8 cellular contexts compared by ENCODE assay signal in the genomic region with DNA sequence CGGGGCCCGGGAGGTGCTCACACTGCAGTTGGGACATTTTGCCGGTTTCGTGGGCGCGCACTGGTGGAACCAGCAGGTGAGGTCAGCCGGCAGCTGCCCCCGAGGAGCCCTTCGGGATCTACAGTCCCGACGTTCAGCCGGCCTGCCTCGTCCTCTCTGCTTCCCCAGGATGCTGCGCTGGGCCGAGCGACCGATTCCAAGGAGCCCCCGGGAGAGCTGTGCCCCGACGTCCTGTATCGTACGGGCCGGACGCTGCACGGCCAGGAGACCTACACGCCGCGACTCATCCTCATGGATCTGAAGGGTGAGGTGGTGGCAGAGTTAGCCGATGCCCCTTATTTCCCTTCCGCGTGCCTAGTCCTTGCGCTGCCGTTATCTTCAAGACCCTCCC. TPM values are rescaled to one million over a fixed set of nuclear protein-coding genes. Genes with fewer than 3 reads are reported as not detected.
DNase-seq lines count a peak whose midpoint lies in the region; ATAC-seq and TF ChIP-seq lines count a peak whose summit lies in the region.
"Not testable (repeated sequence)": the region's sequence is repeated elsewhere in the genome, so short reads cannot be mapped to it uniquely, and the experiment has no call there.

No MANE protein-coding gene starts in this region.

- TF ChIP-seq CTCF in DOHH2 (IDR thresholded peaks at IDR 0.05; ENCODE audit: low read depth, low read length, poor library complexity, severe bottlenecking); LNCaP clone FGC (IDR thresholded peaks at IDR 0.05; ENCODE audit: control insufficient read depth, extremely low read depth, insufficient read depth); osteoblast (IDR thresholded peaks at IDR 0.05; ENCODE audit: extremely low read depth, low read depth, low read length); transverse colon (IDR thresholded peaks at IDR 0.05): not testable (repeated sequence)

- H2AFZ ChIP-seq in osteoblast (ENCODE audit: low read length): not testable (repeated sequence)

- H3K27ac Mint-ChIP-seq in activated CD8-positive, alpha-beta memory T cell treated with anti-CD3 and anti-CD28 coated beads, Interleukin-2, amount 10 ng/mL, durations not matched to agents 7 days and 5 days: not testable (repeated sequence)

- not testable (repeated sequence) for H3K27me3 Mint-ChIP-seq in activated CD8-positive, alpha-beta memory T cell treated with anti-CD3 and anti-CD28 coated beads, Interleukin-2, amount 10 ng/mL, durations not matched to agents 7 days and 5 days

- not testable (repeated sequence) for DNase-seq in HAP-1 (ENCODE audit: low spot score in 2 of 2); LNCaP clone FGC (ENCODE audit: low read depth); activated CD8-positive, alpha-beta memory T cell treated with anti-CD3 and anti-CD28 coated beads, Interleukin-2, amount 10 ng/mL, durations not matched to agents 7 days and 5 days; osteoblast (ENCODE audit: insufficient read length, low spot score, missing footprints); transverse colon

- not testable (repeated sequence) for H3K9me2 ChIP-seq in DOHH2 (replicated peaks; ENCODE audit: control insufficient read depth, low read length)

- not testable (repeated sequence) for H3K4me2 ChIP-seq in DOHH2 (ENCODE audit: low read length); osteoblast (ENCODE audit: insufficient read depth, low read length)

- in situ Hi-C loops in HAP-1 (cut with MboI; ENCODE audit: low sequenced_read_pairs); transverse colon (cut with MboI; ENCODE audit: low pct_ligation_motif_present in 1 of 4, low pct_unique_long_range_greater_than_20kb in 1 of 4, low sequenced_read_pairs in 3 of 4): not testable (repeated sequence)

- not testable (repeated sequence) for TF ChIP-seq EP300 in transverse colon (IDR thresholded peaks at IDR 0.05; ENCODE audit: low read depth)

- peaks cover 19% of the 10 kb centered on the region for H3K36me3 ChIP-seq in DOHH2 (ENCODE audit: control insufficient read depth, low read length)
- H3K36me3 ChIP-seq in HAP-1 (replicated peaks): peaks cover 17% of the 10 kb centered on the region
- H3K36me3 ChIP-seq in duodenal mucosa (ENCODE audit: control insufficient read depth in 1 of 2, insufficient read depth in 2 of 2, low read length in 2 of 2): peaks cover 4 to 14% of the 10 kb centered on the region in 2 donors
- H3K36me3 ChIP-seq in iPS-20b (ENCODE audit: insufficient read depth, low read depth, low read length): peaks cover 18% of the 10 kb centered on the region
- H3K36me3 ChIP-seq in osteoblast (ENCODE audit: insufficient read depth, low read length): peaks cover 11% of the 10 kb centered on the region
- not testable (repeated sequence) for H3K36me3 ChIP-seq in transverse colon

- intact Hi-C loops in transverse colon (cut with DNase I; ENCODE audit: low total_unique reads): not testable (repeated sequence)

- H3F3A ChIP-seq in DOHH2 (ENCODE audit: control insufficient read depth, insufficient read depth): not testable (repeated sequence)

- 0% methylated on average over 5 of the region's 33 CpGs; no CpG with 5 or more reads in 1 of the 2 donors for WGBS in transverse colon (ENCODE audit: low coverage in 1 of 2), 2 donors

- peak overlapping the region; percentile 90 for H3K4me3 Mint-ChIP-seq in activated CD8-positive, alpha-beta memory T cell treated with anti-CD3 and anti-CD28 coated beads, Interleukin-2, amount 10 ng/mL, durations not matched to agents 7 days and 5 days

- not testable (repeated sequence) for H3K4me1 Mint-ChIP-seq in activated CD8-positive, alpha-beta memory T cell treated with anti-CD3 and anti-CD28 coated beads, Interleukin-2, amount 10 ng/mL, durations not matched to agents 7 days and 5 days

- H3K9me3 Mint-ChIP-seq in activated CD8-positive, alpha-beta memory T cell treated with anti-CD3 and anti-CD28 coated beads, Interleukin-2, amount 10 ng/mL, durations not matched to agents 7 days and 5 days (ENCODE audit: low read depth): not testable (repeated sequence)

- H3K4me3 ChIP-seq in DOHH2 (ENCODE audit: low read length): peak overlapping the region; percentile 74
- peak overlapping the region; percentile 47 for H3K4me3 ChIP-seq in HAP-1
- peak overlapping the region; percentile 67 for H3K4me3 ChIP-seq in LNCaP clone FGC (ENCODE audit: low read depth, low read length)
- H3K4me3 ChIP-seq in duodenal mucosa (ENCODE audit: low read depth in 1 of 2, low read length in 2 of 2): peak overlapping the region; percentile 79 to 87
- H3K4me3 ChIP-seq in iPS-20b (ENCODE audit: low read length): peak overlapping the region; percentile 77; the same call in 1 of the 2 replicates
- H3K4me3 ChIP-seq in osteoblast (ENCODE audit: insufficient read depth, low read length): peak overlapping the region; percentile 72
- H3K4me3 ChIP-seq in transverse colon: peak overlapping the region in 3 of 4 donors; percentile 42 to 75 (median 53)

- not testable (repeated sequence) for H3K27me3 ChIP-seq in DOHH2 (ENCODE audit: control insufficient read depth, low read length); HAP-1 (ENCODE audit: low read depth); duodenal mucosa (ENCODE audit: control insufficient read depth in 1 of 2, insufficient read depth in 2 of 2, low read length in 2 of 2); iPS-20b (ENCODE audit: insufficient read depth, low read length); osteoblast (ENCODE audit: insufficient read depth, low read length); transverse colon

- H3K79me2 ChIP-seq in DOHH2 (ENCODE audit: control insufficient read depth, low read length); osteoblast (ENCODE audit: insufficient read depth, low read length): not testable (repeated sequence)

- not testable (repeated sequence) for H3K27ac ChIP-seq in DOHH2 (ENCODE audit: low read depth, low read length); duodenal mucosa (ENCODE audit: low read depth, low read length); iPS-20b (ENCODE audit: low read length); osteoblast (ENCODE audit: low read depth, low read length); transverse colon

- peaks cover 12% of the 10 kb centered on the region for H3K36me3 Mint-ChIP-seq in activated CD8-positive, alpha-beta memory T cell treated with anti-CD3 and anti-CD28 coated beads, Interleukin-2, amount 10 ng/mL, durations not matched to agents 7 days and 5 days

- H3K4me1 ChIP-seq in DOHH2 (ENCODE audit: control insufficient read depth, low read length); HAP-1; duodenal mucosa (ENCODE audit: control insufficient read depth in 1 of 2, insufficient read depth in 2 of 2, low read length in 2 of 2); iPS-20b (ENCODE audit: insufficient read depth, low read length); osteoblast (ENCODE audit: insufficient read depth, low read length); transverse colon: not testable (repeated sequence)

- CTCF ChIA-PET in activated CD8-positive, alpha-beta memory T cell treated with anti-CD3 and anti-CD28 coated beads, Interleukin-2, amount 10 ng/mL, durations not matched to agents 7 days and 5 days (lab: Charles Lee): not testable (repeated sequence)

- not testable (repeated sequence) for H3K9me3 ChIP-seq in DOHH2 (ENCODE audit: control insufficient read depth, insufficient read depth, low read length); HAP-1; duodenal mucosa (ENCODE audit: control insufficient read depth in 1 of 2, low read length in 2 of 2); iPS-20b (ENCODE audit: insufficient read depth, low read depth, low read length); osteoblast (ENCODE audit: low read depth, low read length); transverse colon

- not testable (repeated sequence) for H3K9ac ChIP-seq in duodenal mucosa (ENCODE audit: low read depth in 1 of 2, low read length in 2 of 2); iPS-20b (ENCODE audit: low read depth, low read length)

- ATAC-seq in activated CD8-positive, alpha-beta memory T cell treated with anti-CD3 and anti-CD28 coated beads, Interleukin-2, amount 10 ng/mL, durations not matched to agents 7 days and 5 days: not testable (repeated sequence)

- H4K20me1 ChIP-seq in DOHH2 (ENCODE audit: control insufficient read depth, insufficient read depth, low read depth, low read length); osteoblast (ENCODE audit: insufficient read depth, low read length): not testable (repeated sequence)

- TF ChIP-seq POLR2A in transverse colon (IDR thresholded peaks at IDR 0.05): not testable (repeated sequence)

RNA-seq across cellular contexts. Expression of a gene that starts 0.2 kb away (rescaled TPM):
- 10 to 100 TPM; 60.3 to 62.7 TPM for total RNA-seq in activated CD8-positive, alpha-beta memory T cell treated with anti-CD3 and anti-CD28 coated beads, Interleukin-2, amount 10 ng/mL, durations not matched to agents 7 days and 5 days
- total RNA-seq in osteoblast (25.3 and 28.6 TPM in 2 replicates), transverse colon (10 to 100 TPM in 2 of 4 donors, 1 to 10 TPM in 1, not detected in 1; 6.0 to 17.0 (median 12.9) TPM)

RNA-seq across cellular contexts. Expression of a gene that starts 47.6 kb away (rescaled TPM):
- 10 to 100 TPM; 34.0 to 52.9 TPM for total RNA-seq in activated CD8-positive, alpha-beta memory T cell treated with anti-CD3 and anti-CD28 coated beads, Interleukin-2, amount 10 ng/mL, durations not matched to agents 7 days and 5 days
- 41.5 and 41.6 TPM in 2 replicates for total RNA-seq in osteoblast
- 100 to 1,000 TPM in 2 of 4 donors, 10 to 100 TPM in 2; 47.4 to 206 (median 89.1) TPM for total RNA-seq in transverse colon
